In genomic region chr3:82259994-82260393, GRCh38 we compare ENCODE assay signal across 21 cellular contexts.
"Had no signal": no experiment of that assay in that cellular context is flagged by ENCODE, and none has a peak within 500 bp of the region (broad histone marks: within the 10 kb centered on the region; RNA-seq: fewer than 3 reads in every experiment).

No MANE protein-coding gene starts in this region.

- H3K4me3 ChIP-seq: colonic mucosa, gastroesophageal sphincter, hepatocyte, skin epidermis, testis, transverse colon had no signal

- DNase-seq: activated CD4-positive, alpha-beta memory T cell treated with anti-CD3 and anti-CD28 coated beads for 36 hours; activated CD4-positive, alpha-beta T cell treated with anti-CD3 and anti-CD28 coated beads for 48 hours; activated CD8-positive, alpha-beta memory T cell treated with anti-CD3 and anti-CD28 coated beads, Interleukin-2, amount 50 U/mL, for 4 hours; activated effector memory CD4-positive, alpha-beta T cell treated with anti-CD3 and anti-CD28 coated beads, Interleukin-2, amount 50 U/mL, for 16 hours; activated naive CD4-positive, alpha-beta T cell treated with anti-CD3 and anti-CD28 coated beads, Interleukin-2, amount 50 U/mL, for 16 hours; activated T-cell treated with anti-CD3 and anti-CD28 coated beads, Interleukin-2, amount 50 U/mL, for 1 hour; amygdala; colonic mucosa; effector CD8-positive, alpha-beta T cell; kidney; left colon; mammary epithelial cell; stimulated activated CD4-positive, alpha-beta T cell treated with anti-CD3 and anti-CD28 coated beads, Interleukin-12 subunit alpha, Interleukin-12 subunit beta, amount 100 ng/mL, for 4 hours; stimulated activated CD4-positive, alpha-beta T cell treated with anti-CD3 and anti-CD28 coated beads, Interleukin-4, amount 100 ng/mL, for 1 hour; stimulated activated naive CD8-positive, alpha-beta T cell treated with anti-CD3 and anti-CD28 coated beads, Interleukin-15, Interleukin-2, amounts not matched to agents 100 U/mL and 50 U/mL, for 24 hours; testis; transverse colon; WERI-Rb-1 had no signal
